In genomic region chr7:133836666-133837065, GRCh38 we compare ENCODE assay signal across 15 cellular contexts.
DNase-seq lines count a peak whose midpoint lies in the region; ATAC-seq, FAIRE-seq and TF ChIP-seq lines count a peak whose summit lies in the region.
"Had no signal": no experiment of that assay in that cellular context is flagged by ENCODE, and none has a peak within 500 bp of the region (broad histone marks: within the 10 kb centered on the region; RNA-seq: fewer than 3 reads in every experiment).

No MANE protein-coding gene starts in this region.

- TF ChIP-seq EP300 in K562 (IDR thresholded peaks at IDR 0.05; ENCODE audit: low read length), result no peak

- no peak for TF ChIP-seq POLR2A in K562 (conservative IDR thresholded peaks at IDR 0.05)

- DNase-seq in COR-L47 (lab: John Stamatoyannopoulos, UW), result peak; percentile 14
- peak in 2 of 3 experiments; percentile 60 to 88 for DNase-seq in NCI-H1417 (lab: John Stamatoyannopoulos, UW)
- DNase-seq in NCI-H748 (lab: John Stamatoyannopoulos, UW; ENCODE audit: unreplicated experiment), result peak; percentile 67
- no peak for DNase-seq in K562 (ENCODE audit: extremely low read depth in 1 of 4, low spot score in 3 of 4)
- no peak for DNase-seq in activated T-cell treated with anti-CD3 and anti-CD28 coated beads, Interleukin-2, amount 50 U/mL, for 1 hour
- DNase-seq in NCI-H187 (lab: John Stamatoyannopoulos, UW), result no peak
- no peak for DNase-seq in NOMO-1 treated with DMSO at 0.1 percent for 48 hours (lab: John Stamatoyannopoulos, UW; ENCODE audit: unreplicated experiment)
- DNase-seq: CD8-positive, alpha-beta T cell; GM23248; NCI-H2171; NCI-H510A; Peyer's patch; Right ventricle myocardium superior had no signal

- H3K79me2 ChIP-seq in K562 (ENCODE audit: control insufficient read depth, insufficient read depth, low read length), result no peaks in the 10 kb centered on the region

- no peak for TF ChIP-seq RAD21 in K562 (CRISPR knock-in tag; conservative IDR thresholded peaks at IDR 0.05 in 1 of 2, IDR thresholded peaks at IDR 0.05 in 1 of 2)

- H3K27ac ChIP-seq in K562 (ENCODE audit: extremely low read depth, low read depth, low read length), result no peak overlapping the region
- H3K27ac ChIP-seq: GM23248, HL-60, Peyer's patch had no signal

- no peak overlapping the region for H3K4me2 ChIP-seq in K562 (ENCODE audit: insufficient read depth, low read length)

- BruUV-seq in K562 (replicated peaks; lab: Mats Ljungman, UMichigan), result no TSS peak

- H3K4me1 ChIP-seq in K562 (replicated peaks in 1 of 2; ENCODE audit: control insufficient read depth in 2 of 2, insufficient read depth in 2 of 2, low read length in 2 of 2), result no peaks in the 10 kb centered on the region
- H3K4me1 ChIP-seq: Peyer's patch had no signal

- no peak overlapping the region for H3K9ac ChIP-seq in K562 (ENCODE audit: insufficient read depth in 1 of 2, low read depth in 2 of 2, low read length in 2 of 2)
- H3K9ac ChIP-seq: GM23248 had no signal

- no peak overlapping the region for H2AFZ ChIP-seq in K562 (ENCODE audit: low read depth, low read length)
- H2AFZ ChIP-seq: GM23248 had no signal

- no peaks in the 10 kb centered on the region for H3K36me3 ChIP-seq in K562 (ENCODE audit: control insufficient read depth, insufficient read depth, low read length)
- H3K36me3 ChIP-seq: Peyer's patch had no signal

- no peaks in the 10 kb centered on the region for H3K9me3 ChIP-seq in K562 (replicated peaks; ENCODE audit: control insufficient read depth, insufficient read depth, low read depth, low read length)
- H3K9me3 ChIP-seq: Peyer's patch had no signal

- intact Hi-C loops in K562 (cut with micrococcal nuclease), result no loop called here

- no peak overlapping the region for H3K4me3 ChIP-seq in K562
- H3K4me3 ChIP-seq: GM23248, Peyer's patch had no signal

- in situ Hi-C loops in K562 (cut with MboI), result no loop called here

- ATAC-seq in K562 (no peak), GM21723 (IDR thresholded peaks at IDR 0.05; ENCODE audit: unreplicated experiment) (no peak)
- ATAC-seq: CD8-positive, alpha-beta T cell had no signal

- no peaks in the 10 kb centered on the region for H4K20me1 ChIP-seq in K562 (replicated peaks; ENCODE audit: control insufficient read depth, insufficient read depth, low read length)

- CTCF ChIA-PET in K562 (lab: Yijun Ruan, JAX; ENCODE audit: low intra/inter-chr PET ratio), result no interaction called here

- TF ChIP-seq CTCF in K562 (IDR thresholded peaks at IDR 0.05 in 2 of 3, conservative IDR thresholded peaks at IDR 0.05 in 1 of 3; ENCODE audit: insufficient read depth in 2 of 3, low read depth in 1 of 3, low read length in 3 of 3), result no peak

- H3K27me3 ChIP-seq in K562 (ENCODE audit: control insufficient read depth in 2 of 2, insufficient read depth in 2 of 2, low read length in 2 of 2), result no peaks in the 10 kb centered on the region
- H3K27me3 ChIP-seq: Peyer's patch had no signal

- 43% methylated on average over 3 of the region's 3 CpGs for WGBS in K562 (ENCODE audit: insufficient coverage, low coverage, missing lambda C conversion rate)

- POLR2A ChIA-PET in K562 (lab: Yijun Ruan, JAX), result interaction anchor here (3.3 kb wide), 1 partner anchor 11 kb away, joined by 13 read pairs; no protein-coding TSS in a partner anchor

- no peaks in the 10 kb centered on the region for H3K9me1 ChIP-seq in K562 (ENCODE audit: control insufficient read depth, insufficient read depth, low read length)

- FAIRE-seq in K562 (lab: Jason Lieb, UNC), result no peak

TF ChIP-seq in K562, 482 proteins besides CTCF, POLR2A, EP300 and RAD21:
- TF ChIP-seq POLR3G (IDR thresholded peaks at IDR 0.05; ENCODE audit: extremely low read depth, insufficient read length, insufficient replicate concordance) (no peak), PHF8 (IDR thresholded peaks at IDR 0.05; ENCODE audit: borderline replicate concordance, low read length) (0 out of 2 replicates have a peak, but pooled peaks have one; percentile 10)

Comparison
In these comparisons a context has a peak if more than half of its experiments do, and no peak if none do; other contexts are left out.
1. DNase-seq: peak in COR-L47 (single experiment), NCI-H1417 (2 of 3) and NCI-H748 (single experiment); none in K562 (0 of 4), activated T-cell treated with anti-CD3 and anti-CD28 coated beads, Interleukin-2, amount 50 U/mL, for 1 hour (single experiment), NCI-H187 (0 of 2) and NOMO-1 treated with DMSO at 0.1 percent for 48 hours (single experiment).